28 cellular contexts compared by ENCODE assay signal in genomic region chr7:151435971-151436370, GRCh38. TPM values are rescaled to one million over a fixed set of nuclear protein-coding genes. Genes with fewer than 3 reads are reported as not detected.
A peak's percentile ranks its signal among the peaks of the same experiment; 100 is the strongest.
DNase-seq lines count a peak whose midpoint lies in the region; ATAC-seq and TF ChIP-seq lines count a peak whose summit lies in the region.
"Had no signal": no experiment of that assay in that cellular context is flagged by ENCODE, and none has a peak within 500 bp of the region (broad histone marks: within the 10 kb centered on the region; RNA-seq: fewer than 3 reads in every experiment).

No MANE protein-coding gene starts in this region.

- intact Hi-C loops in heart right ventricle (cut with DNase I) (loop anchor here in 2 of 10 donors (5.0 kb wide), 1 partner anchor 54 kb away; no protein-coding TSS in a partner anchor), spleen (cut with DNase I; ENCODE audit: low total_unique reads) (no loop called here)

- no peak overlapping the region for H3K14ac ChIP-seq in mesenchymal stem cell (ENCODE audit: low read length in 2 of 2)

- no peak for TF ChIP-seq POLR2A in spleen (IDR thresholded peaks at IDR 0.05)

- no peak overlapping the region for H3K18ac ChIP-seq in mesenchymal stem cell (ENCODE audit: low read depth in 1 of 2, low read length in 2 of 2)

- no peaks in the 10 kb centered on the region for H3K27me3 ChIP-seq in cardiac muscle cell
- H3K27me3 ChIP-seq in heart right ventricle, result peaks cover 0 to 33% (median 26%) of the 10 kb centered on the region in 7 donors
- peaks cover 5 to 40% of the 10 kb centered on the region in 2 experiments for H3K27me3 ChIP-seq in mesenchymal stem cell (ENCODE audit: control insufficient read depth in 1 of 2, insufficient read depth in 1 of 2, low read length in 2 of 2)
- H3K27me3 ChIP-seq in spleen (replicated peaks in 1 of 7), result peaks cover 0 to 26% (median 12%) of the 10 kb centered on the region in 7 donors

- H3K27ac ChIP-seq in cardiac muscle cell (peak overlapping the region; percentile 68), heart right ventricle (no peak overlapping the region), mesenchymal stem cell (ENCODE audit: low read length, poor library complexity, severe bottlenecking) (no peak overlapping the region), spleen (peak overlapping the region in 6 of 8 donors; percentile 33 to 66 (median 59))
- H3K27ac ChIP-seq: parathyroid adenoma, VCaP had no signal

- no peak overlapping the region for H2BK15ac ChIP-seq in mesenchymal stem cell (ENCODE audit: low read depth, poor library complexity, severe bottlenecking)

- H3K9ac ChIP-seq in mesenchymal stem cell (ENCODE audit: low read length), result peak overlapping the region; percentile 40
- H3K9ac ChIP-seq: parathyroid adenoma had no signal

- 89 to 91% methylated on average over 11 to 15 of the region's 15 CpGs for WGBS in heart right ventricle, 2 donors
- WGBS in mesenchymal stem cell, result 96% methylated on average over 10 of the region's 15 CpGs
- WGBS in spleen, 5 donors, result 79 to 97% (median 91%) methylated on average over 14 to 15 of the region's 15 CpGs

- H4K91ac ChIP-seq in mesenchymal stem cell (ENCODE audit: low read length), result no peak overlapping the region

- H3K36me3 ChIP-seq in cardiac muscle cell (no peaks in the 10 kb centered on the region), heart right ventricle (no peaks in the 10 kb centered on the region), mesenchymal stem cell (ENCODE audit: control insufficient read depth in 1 of 2, insufficient read depth in 2 of 2, low read depth in 1 of 2, low read length in 2 of 2) (no peaks in the 10 kb centered on the region), spleen (no peaks in the 10 kb centered on the region)

- H3K4me1 ChIP-seq in cardiac muscle cell (ENCODE audit: low read depth), result peaks cover 13% of the 10 kb centered on the region
- peaks cover 0 to 23% (median 15%) of the 10 kb centered on the region in 9 donors for H3K4me1 ChIP-seq in heart right ventricle
- peaks cover 21% of the 10 kb centered on the region for H3K4me1 ChIP-seq in mesenchymal stem cell (ENCODE audit: control insufficient read depth, insufficient read depth, low read depth, low read length)
- H3K4me1 ChIP-seq in spleen, result peaks cover 0 to 63% (median 26%) of the 10 kb centered on the region in 6 donors

- H3K23ac ChIP-seq in mesenchymal stem cell (ENCODE audit: low read length in 2 of 2), result no peak overlapping the region

- no peak overlapping the region for H3K4me2 ChIP-seq in mesenchymal stem cell (ENCODE audit: low read length, poor library complexity, severe bottlenecking)
- H3K4me2 ChIP-seq: GM23338 had no signal

- no peak overlapping the region for H3K4ac ChIP-seq in mesenchymal stem cell (ENCODE audit: low read depth in 1 of 2, low read length in 2 of 2)

- no peaks in the 10 kb centered on the region for H3K79me1 ChIP-seq in mesenchymal stem cell (replicated peaks; ENCODE audit: low read length, poor library complexity, severe bottlenecking)

- no peak overlapping the region for H2BK5ac ChIP-seq in mesenchymal stem cell (ENCODE audit: low read depth, low read length, poor library complexity, severe bottlenecking)

- DNase-seq in cardiac muscle cell (ENCODE audit: low read depth in 1 of 2, low spot score in 1 of 2) (no peak), heart right ventricle (no peak), mesenchymal stem cell (no peak), spleen (no peak), NCI-H2171 treated with DMSO at 0.1 percent for 48 hours (lab: John Stamatoyannopoulos, UW) (no peak), DMS79 (lab: John Stamatoyannopoulos, UW) (no peak)
- DNase-seq in activated T-cell treated with anti-CD3 and anti-CD28 coated beads, Interleukin-2, amount 50 U/mL, for 48 hours, result no peak
- DNase-seq: activated CD4-positive, alpha-beta T cell treated with anti-CD3 and anti-CD28 coated beads for 4 hours; activated CD8-positive, alpha-beta memory T cell treated with anti-CD3 and anti-CD28 coated beads for 24 hours; activated gamma-delta T cell treated with Interleukin-2 at 50 U/mL for 16 hours; activated naive CD8-positive, alpha-beta T cell treated with anti-CD3 and anti-CD28 coated beads, Interleukin-2, amount 50 U/mL, for 24 hours; cerebellar nuclear complex; NCI-H1048; NCI-H187; NCI-H2171; NCI-H524 treated with DMSO at 0.1 percent for 48 hours; NK-92 treated with Interleukin-12 subunit alpha and Interleukin-12 subunit beta, amount 100 ng/mL, for 24 hours; PC-3; stimulated activated naive CD8-positive, alpha-beta T cell treated with anti-CD3 and anti-CD28 coated beads, Interleukin-15, Interleukin-2, amounts not matched to agents 100 U/mL and 50 U/mL, for 24 hours had no signal

- TF ChIP-seq CTCF in cardiac muscle cell (IDR thresholded peaks at IDR 0.05; ENCODE audit: low read depth, low read length) (no peak), heart right ventricle (IDR thresholded peaks at IDR 0.05) (no peak), spleen (IDR thresholded peaks at IDR 0.05 in 8 of 11, conservative IDR thresholded peaks at IDR 0.05 in 3 of 11) (no peak)

- no peak overlapping the region for H3K4me3 ChIP-seq in cardiac muscle cell
- no peak overlapping the region for H3K4me3 ChIP-seq in heart right ventricle
- peak overlapping the region in 1 of 2 experiments; percentile 17 for H3K4me3 ChIP-seq in mesenchymal stem cell (ENCODE audit: insufficient read depth in 1 of 2, low read depth in 1 of 2, low read length in 2 of 2)
- no peak overlapping the region for H3K4me3 ChIP-seq in spleen
- H3K4me3 ChIP-seq: GM23338 had no signal

- H3K9me3 ChIP-seq in cardiac muscle cell (ENCODE audit: low read depth) (no peaks in the 10 kb centered on the region), heart right ventricle (no peaks in the 10 kb centered on the region), mesenchymal stem cell (ENCODE audit: control insufficient read depth, low read length) (no peaks in the 10 kb centered on the region), spleen (no peaks in the 10 kb centered on the region)

- no peak overlapping the region for H2BK12ac ChIP-seq in mesenchymal stem cell (ENCODE audit: low read length in 2 of 2)

- H2BK120ac ChIP-seq in mesenchymal stem cell (ENCODE audit: low read depth, low read length), result no peak overlapping the region

- no peak overlapping the region for H2AK5ac ChIP-seq in mesenchymal stem cell (ENCODE audit: low read length, severe bottlenecking)

- ATAC-seq in heart right ventricle, result no peak
- ATAC-seq in HG02642 (IDR thresholded peaks at IDR 0.05; ENCODE audit: poor library complexity, unreplicated experiment), result no peak
- ATAC-seq: activated naive CD8-positive, alpha-beta T cell treated with anti-CD3 and anti-CD28 coated beads, Interleukin-2, amount 50 U/mL, for 24 hours; GM23338; left lobe of liver; natural killer cell treated with Interleukin-12 subunit alpha and Interleukin-12 subunit beta and Interleukin-15 and Interleukin-18, amount 100 ng/mL, for 72 hours; PC-3; stimulated activated naive CD8-positive, alpha-beta T cell treated with anti-CD3 and anti-CD28 coated beads, Interleukin-15, Interleukin-2, amounts not matched to agents 100 U/mL and 50 U/mL, for 24 hours had no signal

- no peak overlapping the region for H2AFZ ChIP-seq in mesenchymal stem cell (ENCODE audit: low read depth, low read length)
- H2AFZ ChIP-seq: GM23338, parathyroid adenoma had no signal

- H4K8ac ChIP-seq in mesenchymal stem cell (ENCODE audit: low read length), result no peak overlapping the region

RNA-seq across cellular contexts. Expression of gene CRYGN, which starts 4.0 kb away (rescaled TPM):
- total RNA-seq in cardiac muscle cell (1.0 and 1.3 TPM in 2 replicates), heart right ventricle (under 1 TPM in 2 of 10 donors, not detected in 8; 0.15 to 0.72 TPM), spleen (1 to 10 TPM in 3 of 7 donors, under 1 TPM in 3, not detected in 1; 0.17 to 2.5 (median 0.92) TPM)
- polyA plus RNA-seq in cardiac muscle cell (0.46 and 0.77 TPM in 2 replicates), heart right ventricle (under 1 TPM; 0.07 to 0.29 TPM), spleen (under 1 TPM; 0.27 to 0.72 (median 0.32) TPM)
- not detected for polyA plus RNA-seq in mesenchymal stem cell (2013, experiment 1 of 2)
- not detected for polyA plus RNA-seq in mesenchymal stem cell (2013, experiment 2 of 2)
- total RNA-seq: A172; endothelial cell of umbilical vein; left lobe of liver; natural killer cell treated with Interleukin-12 subunit alpha and Interleukin-12 subunit beta and Interleukin-15 and Interleukin-18, amount 100 ng/mL, for 72 hours; ureter had no signal
- polyA plus RNA-seq: endothelial cell of umbilical vein had no signal

RNA-seq across cellular contexts. Expression of gene WDR86, which starts 26.1 kb away (rescaled TPM):
- total RNA-seq in cardiac muscle cell, result 71.8 and 130 TPM in 2 replicates
- polyA plus RNA-seq in cardiac muscle cell, result 58.8 and 87.0 TPM in 2 replicates
- total RNA-seq in heart right ventricle, result under 1 TPM in 7 of 10 donors, not detected in 3; 0.15 to 0.52 (median 0.33) TPM
- under 1 TPM; 0.17 to 0.22 TPM for polyA plus RNA-seq in heart right ventricle
- 0.04 TPM for polyA plus RNA-seq in mesenchymal stem cell (2013, experiment 1 of 2)
- polyA plus RNA-seq in mesenchymal stem cell (2013, experiment 2 of 2), result 0.05 TPM
- total RNA-seq in spleen, result 10 to 100 TPM; 15.4 to 71.9 (median 58.1) TPM
- polyA plus RNA-seq in spleen, result 10 to 100 TPM in 1 of 3 donors, 1 to 10 TPM in 2; 2.8 to 29.5 (median 8.6) TPM
- total RNA-seq: A172; endothelial cell of umbilical vein; natural killer cell treated with Interleukin-12 subunit alpha and Interleukin-12 subunit beta and Interleukin-15 and Interleukin-18, amount 100 ng/mL, for 72 hours; PC-3 had no signal
- polyA plus RNA-seq: endothelial cell of umbilical vein had no signal

Comparison
In these comparisons a context has a peak if more than half of its experiments do, and no peak if none do; other contexts are left out.
1. H3K27ac ChIP-seq: peak in cardiac muscle cell (single experiment) and spleen (6 of 8); none in heart right ventricle (0 of 10) and mesenchymal stem cell (single experiment).
2. RNA of gene WDR86, which starts 26.1 kb away (total RNA-seq): 71.8 to 130 TPM in cardiac muscle cell and 15.4 to 71.9 TPM in spleen; 0.15 to 0.52 TPM in heart right ventricle; every median in the first group is over 10 times any median in the second.